Comparison of ENCODE assay signal across 2 cellular contexts in the genomic region with DNA sequence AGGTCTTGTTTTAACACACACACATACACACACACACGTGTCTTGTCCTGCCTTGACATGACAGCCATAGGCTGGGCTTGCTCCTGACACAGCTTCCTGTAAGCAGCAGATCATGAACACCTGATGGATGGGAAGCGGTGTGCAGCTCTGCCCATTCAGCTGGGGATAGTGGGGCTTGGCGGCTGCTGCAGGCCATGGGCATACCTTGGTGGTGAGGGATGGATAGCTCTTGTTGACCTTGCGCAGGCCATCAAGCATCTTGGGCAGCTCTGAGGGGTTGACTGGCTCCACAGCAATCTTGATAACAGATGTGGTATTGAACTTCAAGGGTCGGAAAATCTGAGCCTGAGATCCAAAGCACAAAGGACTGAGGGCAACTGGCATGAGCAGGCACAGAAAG.
TF ChIP-seq lines count a peak whose summit lies in the region.

No MANE protein-coding gene starts in this region.

TF ChIP-seq in HepG2, 621 proteins besides CTCF, POLR2A, EP300 and RAD21:
- TF ChIP-seq ZNF790 (CRISPR knock-in tag; IDR thresholded peaks at IDR 0.05; ENCODE audit: borderline replicate concordance) (no peak), RBM22 (optimal IDR thresholded peaks at IDR 0.05; ENCODE audit: low read length) (peak; percentile 12), NFE2L2 (IDR thresholded peaks at IDR 0.05; ENCODE audit: low read length) (no peak)

TF ChIP-seq in H1, 55 proteins besides CTCF, POLR2A, EP300 and RAD21:
- TF ChIP-seq KDM5A (IDR thresholded peaks at IDR 0.05; ENCODE audit: low read length) (no peak), KDM4A (IDR thresholded peaks at IDR 0.05; ENCODE audit: low read depth, low read length, severe bottlenecking) (no peak), BACH1 (IDR thresholded peaks at IDR 0.05; ENCODE audit: low read length) (no peak), TAF1 (IDR thresholded peaks at IDR 0.05; ENCODE audit: low read depth, low read length) (no peak), POU5F1 (IDR thresholded peaks at IDR 0.05; ENCODE audit: low read depth, low read length) (no peak), SP4 (IDR thresholded peaks at IDR 0.05; ENCODE audit: low read length) (no peak), EZH2 (IDR thresholded peaks at IDR 0.05; ENCODE audit: low read depth, low read length, severe bottlenecking) (no peak), TCF12 (IDR thresholded peaks at IDR 0.05; ENCODE audit: low read depth, low read length) (no peak), CTBP2 (IDR thresholded peaks at IDR 0.05; ENCODE audit: borderline replicate concordance, insufficient read depth, insufficient read length, low read length) (no peak), CEBPB (IDR thresholded peaks at IDR 0.05; ENCODE audit: low read depth, low read length) (no peak), SIX5 (IDR thresholded peaks at IDR 0.05; ENCODE audit: low read depth, low read length) (no peak), GABPA (IDR thresholded peaks at IDR 0.05; ENCODE audit: borderline replicate concordance, insufficient read depth, low read length) (no peak), BCL11A (IDR thresholded peaks at IDR 0.05; ENCODE audit: low read depth in 2 of 2, low read length in 2 of 2) (no peak), HDAC6 (IDR thresholded peaks at IDR 0.05; ENCODE audit: low read depth, low read length) (no peak), CHD2 (IDR thresholded peaks at IDR 0.05; ENCODE audit: low read length) (no peak), NANOG (IDR thresholded peaks at IDR 0.05; ENCODE audit: insufficient read depth, low read depth, low read length, poor library complexity, severe bottlenecking) (no peak)
